In the genomic region with DNA sequence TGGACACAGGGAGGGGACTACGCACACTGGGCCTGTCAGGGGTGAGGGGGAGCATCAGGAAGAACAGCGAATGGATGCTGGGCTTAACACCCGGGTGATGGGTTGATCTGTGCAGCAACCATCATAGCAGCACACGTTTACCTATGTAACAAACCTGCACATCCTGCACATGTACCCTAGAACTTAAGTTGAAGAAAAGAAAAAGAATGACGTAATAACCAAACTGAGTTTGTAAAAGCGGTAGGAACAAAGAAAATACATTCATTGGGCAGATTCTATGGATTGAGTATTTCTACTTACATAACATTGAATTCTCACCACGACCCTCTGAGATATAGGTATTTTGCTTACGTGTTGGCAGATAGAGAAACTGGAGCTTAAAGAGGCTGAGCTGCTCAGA, we compare ENCODE assay signal across 34 cellular contexts.
"Had no signal": no experiment of that assay in that cellular context is flagged by ENCODE, and none has a peak within 500 bp of the region (broad histone marks: within the 10 kb centered on the region; RNA-seq: fewer than 3 reads in every experiment).

No MANE protein-coding gene starts in this region.

- DNase-seq: Karpas-422, Kasumi-1, MG63, MM.1S, MV-4-11, NCI-H1048, NCI-H1092, NCI-H1092 treated with DMSO at 0.1 percent for 48 hours, NCI-H1105, NCI-H1105 treated with DMSO at 0.1 percent for 48 hours, NCI-H1417, NCI-H1417 treated with DMSO at 0.1 percent for 48 hours, NCI-H1436, NCI-H1436 treated with DMSO at 0.1 percent for 48 hours, NCI-H146, NCI-H1694, NCI-H1694 treated with DMSO at 0.1 percent for 48 hours, NCI-H187, NCI-H187 treated with DMSO at 0.1 percent for 48 hours, NCI-H1930, NCI-H2029, NCI-H2029 treated with DMSO at 0.1 percent for 48 hours, NCI-H2081, NCI-H2081 treated with DMSO at 0.1 percent for 48 hours, NCI-H2107, NCI-H2171, NCI-H2171 treated with DMSO at 0.1 percent for 48 hours, NCI-H2227 treated with DMSO at 0.1 percent for 48 hours, NCI-H226, NCI-H345, NCI-H446, NCI-H446 treated with DMSO at 0.1 percent for 48 hours, NCI-H510A had no signal

- H3K9me3 ChIP-seq: MG63 had no signal

- H3K27me3 ChIP-seq: MG63 had no signal

- H3K4me3 ChIP-seq: MG63 had no signal

- H3K9ac ChIP-seq: KMS-11 had no signal

- H3K27ac ChIP-seq: KMS-11 had no signal

- H3K4me2 ChIP-seq: KMS-11 had no signal

- H3K36me3 ChIP-seq: MG63 had no signal
